18 cellular contexts compared by ENCODE assay signal in the genomic region with DNA sequence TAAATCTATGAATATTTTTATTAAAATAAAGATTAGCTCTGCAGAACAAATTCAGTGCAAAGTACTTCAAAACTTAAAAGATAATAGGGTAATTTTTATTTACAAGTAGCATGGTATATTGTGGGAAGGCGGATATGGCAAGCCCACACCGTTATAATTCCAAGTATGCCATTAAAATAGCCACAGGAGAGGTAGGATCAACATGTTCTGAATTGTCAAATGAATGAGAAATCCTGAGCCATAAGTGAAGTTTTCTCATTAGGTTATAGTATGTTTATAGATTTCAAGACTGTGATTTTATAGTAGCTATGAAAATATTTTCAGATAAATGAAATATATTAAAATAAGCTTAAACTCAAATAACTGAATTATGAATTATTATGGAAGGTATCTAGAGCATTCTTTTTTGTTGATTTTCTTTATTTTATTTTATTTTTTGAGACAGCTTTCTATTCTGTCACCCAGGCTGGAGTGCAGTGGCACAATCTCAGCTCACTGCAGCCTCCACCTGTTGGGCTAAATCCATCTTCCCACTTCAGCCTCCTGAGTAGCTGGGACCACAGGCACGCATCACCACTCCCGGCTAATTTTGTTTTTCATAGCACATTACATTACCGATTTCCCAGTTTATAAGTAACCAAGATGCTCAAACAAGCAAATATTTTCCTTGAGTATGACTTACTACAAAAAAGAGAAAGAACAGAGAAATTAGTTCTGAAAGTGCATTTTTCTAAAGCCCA.
"Had no signal": no experiment of that assay in that cellular context is flagged by ENCODE, and none has a peak within 500 bp of the region (broad histone marks: within the 10 kb centered on the region; RNA-seq: fewer than 3 reads in every experiment).

No MANE protein-coding gene starts in this region.

- H3K36me3 ChIP-seq: gastroesophageal sphincter, heart right ventricle, neural progenitor cell, ovary, sigmoid colon, SJSA1 had no signal

- H3K4me1 Mint-ChIP-seq: naive B cell, neural progenitor cell had no signal

- H3K9me3 ChIP-seq: gastroesophageal sphincter, heart right ventricle, ovary, sigmoid colon, SJSA1 had no signal

- H3K27ac Mint-ChIP-seq: activated naive CD8-positive, alpha-beta T cell treated with anti-CD3 and anti-CD28 coated beads, Interleukin-2, amount 10 ng/mL, durations not matched to agents 7 days and 5 days; endodermal cell; naive B cell; neural progenitor cell had no signal

- H3K27ac ChIP-seq: dorsolateral prefrontal cortex, gastroesophageal sphincter, heart right ventricle, neural progenitor cell, ovary, SJSA1 had no signal

- FAIRE-seq: bronchial epithelial cell had no signal

- H3K36me3 Mint-ChIP-seq: naive B cell, neural progenitor cell had no signal

- H3K4me3 ChIP-seq: dorsolateral prefrontal cortex, gastroesophageal sphincter, heart right ventricle, neural progenitor cell, ovary, sigmoid colon, SJSA1 had no signal

- H3K4me3 Mint-ChIP-seq: endodermal cell, naive B cell, neural progenitor cell had no signal

- H3K27me3 ChIP-seq: gastroesophageal sphincter, heart right ventricle, neural progenitor cell, ovary, sigmoid colon, SJSA1 had no signal

- H3K9me3 Mint-ChIP-seq: activated naive CD8-positive, alpha-beta T cell treated with anti-CD3 and anti-CD28 coated beads, Interleukin-2, amount 10 ng/mL, durations not matched to agents 7 days and 5 days; endodermal cell; naive B cell; neural progenitor cell had no signal

- H3K4me1 ChIP-seq: gastroesophageal sphincter, heart right ventricle, neural progenitor cell, SJSA1 had no signal

- ATAC-seq: gastroesophageal sphincter, heart right ventricle had no signal

- DNase-seq: activated CD4-positive, alpha-beta T cell treated with anti-CD3 and anti-CD28 coated beads for 4 hours; activated gamma-delta T cell; activated naive CD8-positive, alpha-beta T cell treated with anti-CD3 and anti-CD28 coated beads, Interleukin-2, amount 10 ng/mL, durations not matched to agents 7 days and 5 days; anterior cingulate cortex; dorsolateral prefrontal cortex; endodermal cell; erythroblast; heart right ventricle; naive B cell; ovary; sigmoid colon; stimulated activated CD4-positive, alpha-beta T cell treated with anti-CD3 and anti-CD28 coated beads, Interleukin-12 subunit alpha, Interleukin-12 subunit beta, amount 100 ng/mL, for 4 hours; stimulated activated CD4-positive, alpha-beta T cell treated with anti-CD3 and anti-CD28 coated beads, Interleukin-2, amount 100 ng/mL, for 24 hours; SW 1271 had no signal

- H3K27me3 Mint-ChIP-seq: activated naive CD8-positive, alpha-beta T cell treated with anti-CD3 and anti-CD28 coated beads, Interleukin-2, amount 10 ng/mL, durations not matched to agents 7 days and 5 days; naive B cell had no signal
